1 cellular context compared by ENCODE assay signal in genomic region chr16:77951788-77952187, GRCh38.
TF ChIP-seq lines count a peak whose summit lies in the region.

No MANE protein-coding gene starts in this region.

TF ChIP-seq in WTC11, 78 proteins besides CTCF, POLR2A, EP300 and RAD21 (continued from another document):
- TF ChIP-seq, protein P1, sequence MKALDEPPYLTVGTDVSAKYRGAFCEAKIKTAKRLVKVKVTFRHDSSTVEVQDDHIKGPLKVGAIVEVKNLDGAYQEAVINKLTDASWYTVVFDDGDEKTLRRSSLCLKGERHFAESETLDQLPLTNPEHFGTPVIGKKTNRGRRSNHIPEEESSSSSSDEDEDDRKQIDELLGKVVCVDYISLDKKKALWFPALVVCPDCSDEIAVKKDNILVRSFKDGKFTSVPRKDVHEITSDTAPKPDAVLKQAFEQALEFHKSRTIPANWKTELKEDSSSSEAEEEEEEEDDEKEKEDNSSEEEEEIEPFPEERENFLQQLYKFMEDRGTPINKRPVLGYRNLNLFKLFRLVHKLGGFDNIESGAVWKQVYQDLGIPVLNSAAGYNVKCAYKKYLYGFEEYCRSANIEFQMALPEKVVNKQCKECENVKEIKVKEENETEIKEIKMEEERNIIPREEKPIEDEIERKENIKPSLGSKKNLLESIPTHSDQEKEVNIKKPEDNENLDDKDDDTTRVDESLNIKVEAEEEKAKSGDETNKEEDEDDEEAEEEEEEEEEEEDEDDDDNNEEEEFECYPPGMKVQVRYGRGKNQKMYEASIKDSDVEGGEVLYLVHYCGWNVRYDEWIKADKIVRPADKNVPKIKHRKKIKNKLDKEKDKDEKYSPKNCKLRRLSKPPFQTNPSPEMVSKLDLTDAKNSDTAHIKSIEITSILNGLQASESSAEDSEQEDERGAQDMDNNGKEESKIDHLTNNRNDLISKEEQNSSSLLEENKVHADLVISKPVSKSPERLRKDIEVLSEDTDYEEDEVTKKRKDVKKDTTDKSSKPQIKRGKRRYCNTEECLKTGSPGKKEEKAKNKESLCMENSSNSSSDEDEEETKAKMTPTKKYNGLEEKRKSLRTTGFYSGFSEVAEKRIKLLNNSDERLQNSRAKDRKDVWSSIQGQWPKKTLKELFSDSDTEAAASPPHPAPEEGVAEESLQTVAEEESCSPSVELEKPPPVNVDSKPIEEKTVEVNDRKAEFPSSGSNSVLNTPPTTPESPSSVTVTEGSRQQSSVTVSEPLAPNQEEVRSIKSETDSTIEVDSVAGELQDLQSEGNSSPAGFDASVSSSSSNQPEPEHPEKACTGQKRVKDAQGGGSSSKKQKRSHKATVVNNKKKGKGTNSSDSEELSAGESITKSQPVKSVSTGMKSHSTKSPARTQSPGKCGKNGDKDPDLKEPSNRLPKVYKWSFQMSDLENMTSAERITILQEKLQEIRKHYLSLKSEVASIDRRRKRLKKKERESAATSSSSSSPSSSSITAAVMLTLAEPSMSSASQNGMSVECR (CRISPR knock-in tag; IDR thresholded peaks at IDR 0.05; ENCODE audit: borderline replicate concordance), result no peak
- TF ChIP-seq ZMAT4 (CRISPR knock-in tag; IDR thresholded peaks at IDR 0.05), result no peak
